ENCODE assay signal across 6 cellular contexts in genomic region chr1:156642265-156643185, GRCh38. TPM values are rescaled to one million over a fixed set of nuclear protein-coding genes. Genes with fewer than 3 reads are reported as not detected.
A peak's percentile ranks its signal among the peaks of the same experiment; 100 is the strongest.
DNase-seq lines count a peak whose midpoint lies in the region; TF ChIP-seq lines count a peak whose summit lies in the region.

No MANE protein-coding gene starts in this region.

- DNase-seq in mesendoderm = peak; percentile 52
- DNase-seq in activated CD4-positive, alpha-beta memory T cell treated with anti-CD3 and anti-CD28 coated beads for 36 hours = no peak
- DNase-seq in NCI-H2107 (lab: John Stamatoyannopoulos, UW) = no peak
- DNase-seq in MM.1S = no peak

- H3K27ac ChIP-seq in 22Rv1 (no peak overlapping the region), mesendoderm (ENCODE audit: low read depth, low read length) (no peak overlapping the region), MM.1S (ENCODE audit: low read length) (no peak overlapping the region)

- H3K4me2 ChIP-seq in mesendoderm (ENCODE audit: low read length) (peak overlapping the region; percentile 42), MM.1S (ENCODE audit: low read depth, low read length) (no peak overlapping the region)

- no peak overlapping the region for H2AK5ac ChIP-seq in mesendoderm (ENCODE audit: low read length)

- POLR2A ChIA-PET in activated CD4-positive, alpha-beta memory T cell treated with anti-CD3 and anti-CD28 coated beads for 36 hours (lab: Charles Lee) = interaction anchor here (1.0 kb wide), 1 partner anchor 42 kb away, joined by 3 read pairs; no protein-coding TSS in a partner anchor

- H2AFZ ChIP-seq in MM.1S (ENCODE audit: low read length) = no peak overlapping the region

- peaks cover 13% of the 10 kb centered on the region for H3F3A ChIP-seq in MM.1S (ENCODE audit: insufficient read depth, low read length)

- H4K20me1 ChIP-seq in MM.1S (ENCODE audit: insufficient read depth, low read length) = 0 out of 2 replicates have a peak, but pooled peaks cover 7% of the 10 kb centered on the region

- WGBS in mesendoderm (ENCODE audit: extremely low coverage, insufficient coverage, low lambda C conversion rate) = no CpG with 5 or more reads among the region's 41 CpGs

- CTCF ChIA-PET in activated CD4-positive, alpha-beta memory T cell treated with anti-CD3 and anti-CD28 coated beads for 36 hours (lab: Charles Lee) = interaction anchor here (1.0 to 5.2 kb wide), 9 partner anchors 15 to 162 kb away, joined by 3 to 34 read pairs (median 4); partner anchors contain the start of gene NES

- no peak overlapping the region for H2BK120ac ChIP-seq in mesendoderm (ENCODE audit: low read depth, low read length)

- peak overlapping the region; percentile 34 for H3K9ac ChIP-seq in mesendoderm (ENCODE audit: low read length)
- no peak overlapping the region for H3K9ac ChIP-seq in MM.1S (ENCODE audit: low read length)

- H3K9me3 Mint-ChIP-seq in activated naive CD8-positive, alpha-beta T cell (ENCODE audit: low read depth) = no peaks in the 10 kb centered on the region
- H3K9me3 Mint-ChIP-seq in activated CD4-positive, alpha-beta memory T cell treated with anti-CD3 and anti-CD28 coated beads for 36 hours = no peaks in the 10 kb centered on the region

- H3K18ac ChIP-seq in mesendoderm (ENCODE audit: low read length) = no peak overlapping the region

- intact Hi-C loops in activated CD4-positive, alpha-beta memory T cell treated with anti-CD3 and anti-CD28 coated beads for 36 hours (cut with micrococcal nuclease) = no loop called here

- peak overlapping the region; percentile 39 for H3K56ac ChIP-seq in mesendoderm (ENCODE audit: low read length)

- H3K4me3 ChIP-seq in mesendoderm (ENCODE audit: low read length) (no peak overlapping the region), MM.1S (ENCODE audit: low read length) (no peak overlapping the region)

- H2BK15ac ChIP-seq in mesendoderm (replicated peaks; ENCODE audit: low read depth) = no peak overlapping the region

- H3K79me1 ChIP-seq in mesendoderm (ENCODE audit: low read length) = no peaks in the 10 kb centered on the region

- peak overlapping the region; percentile 69 for H3K4me3 Mint-ChIP-seq in activated naive CD8-positive, alpha-beta T cell
- no peak overlapping the region for H3K4me3 Mint-ChIP-seq in activated CD4-positive, alpha-beta memory T cell treated with anti-CD3 and anti-CD28 coated beads for 36 hours

- H3K79me2 ChIP-seq in mesendoderm (ENCODE audit: control insufficient read depth, insufficient read depth, low read length) = no peaks in the 10 kb centered on the region
- no peaks in the 10 kb centered on the region for H3K79me2 ChIP-seq in MM.1S (ENCODE audit: low read length)

- H3K36me3 Mint-ChIP-seq in activated naive CD8-positive, alpha-beta T cell = no peaks in the 10 kb centered on the region
- no peaks in the 10 kb centered on the region for H3K36me3 Mint-ChIP-seq in activated CD4-positive, alpha-beta memory T cell treated with anti-CD3 and anti-CD28 coated beads for 36 hours

- H4K5ac ChIP-seq in mesendoderm (ENCODE audit: low read length) = no peak overlapping the region

- no peak overlapping the region for H3K23ac ChIP-seq in mesendoderm (ENCODE audit: low read length)

- H3K9me2 ChIP-seq in MM.1S (replicated peaks; ENCODE audit: insufficient read depth, low read length) = no peaks in the 10 kb centered on the region

- TF ChIP-seq CTCF in 22Rv1 (IDR thresholded peaks at IDR 0.05) (0 out of 2 replicates have a peak, but pooled peaks have one; percentile 1), MM.1S (IDR thresholded peaks at IDR 0.05; ENCODE audit: low read length) (no peak)

- H3K4me1 ChIP-seq in mesendoderm (ENCODE audit: control insufficient read depth, low read depth, low read length) (peaks cover 3% of the 10 kb centered on the region), MM.1S (ENCODE audit: low read length) (no peaks in the 10 kb centered on the region)

- H3K9me3 ChIP-seq in MM.1S (replicated peaks; ENCODE audit: insufficient read depth, low read length) = no peaks in the 10 kb centered on the region

- peaks cover 32% of the 10 kb centered on the region for H3K4me1 Mint-ChIP-seq in activated naive CD8-positive, alpha-beta T cell (ENCODE audit: low read depth)
- H3K4me1 Mint-ChIP-seq in activated CD4-positive, alpha-beta memory T cell treated with anti-CD3 and anti-CD28 coated beads for 36 hours (ENCODE audit: low read depth) = peaks cover 24% of the 10 kb centered on the region

- H3K36me3 ChIP-seq in mesendoderm (ENCODE audit: control insufficient read depth, insufficient read depth, low read length) (no peaks in the 10 kb centered on the region), MM.1S (replicated peaks; ENCODE audit: insufficient read depth, low read length) (0 out of 2 replicates have a peak, but pooled peaks cover 13% of the 10 kb centered on the region)

- H3K4ac ChIP-seq in mesendoderm (ENCODE audit: low read depth, low read length) = no peak overlapping the region

- peaks cover 50% of the 10 kb centered on the region for H3K27me3 Mint-ChIP-seq in activated naive CD8-positive, alpha-beta T cell
- H3K27me3 Mint-ChIP-seq in activated CD4-positive, alpha-beta memory T cell treated with anti-CD3 and anti-CD28 coated beads for 36 hours = peaks cover 77% of the 10 kb centered on the region

- no peak overlapping the region for H4K8ac ChIP-seq in mesendoderm (ENCODE audit: low read depth, low read length)

- H2BK5ac ChIP-seq in mesendoderm (ENCODE audit: low read length) = no peak overlapping the region

- H3K27me3 ChIP-seq in mesendoderm (ENCODE audit: insufficient read depth, low read length, poor library complexity) = peaks cover 42% of the 10 kb centered on the region
- no peaks in the 10 kb centered on the region for H3K27me3 ChIP-seq in MM.1S (replicated peaks; ENCODE audit: insufficient read depth, low read length)

- H3K27ac Mint-ChIP-seq in activated naive CD8-positive, alpha-beta T cell = no peak overlapping the region
- H3K27ac Mint-ChIP-seq in activated CD4-positive, alpha-beta memory T cell treated with anti-CD3 and anti-CD28 coated beads for 36 hours = no peak overlapping the region

RNA-seq across cellular contexts. Expression of gene BCAN, which starts 0.6 kb away (rescaled TPM):
- 0.88 TPM for polyA plus RNA-seq in mesendoderm (2013, experiment 1 of 2)
- polyA plus RNA-seq in mesendoderm (2013, experiment 2 of 2) = 0.91 TPM
- total RNA-seq in activated CD4-positive, alpha-beta memory T cell treated with anti-CD3 and anti-CD28 coated beads for 36 hours = not detected

RNA-seq across cellular contexts. Expression of gene HAPLN2, which starts 23.3 kb away (rescaled TPM):
- polyA plus RNA-seq in mesendoderm (2013, experiment 1 of 2) = not detected
- 0.04 TPM for polyA plus RNA-seq in mesendoderm (2013, experiment 2 of 2)
- total RNA-seq in activated CD4-positive, alpha-beta memory T cell treated with anti-CD3 and anti-CD28 coated beads for 36 hours = under 1 TPM; 0.21 to 0.34 TPM

RNA-seq across cellular contexts. Expression of gene NES, which starts 34.7 kb away (rescaled TPM):
- 77.7 TPM for polyA plus RNA-seq in mesendoderm (2013, experiment 1 of 2)
- polyA plus RNA-seq in mesendoderm (2013, experiment 2 of 2) = 79.9 TPM
- under 1 TPM in 1 of 2 experiments, not detected in 1; 0.07 TPM for total RNA-seq in activated CD4-positive, alpha-beta memory T cell treated with anti-CD3 and anti-CD28 coated beads for 36 hours

RNA-seq across cellular contexts. Expression of gene GPATCH4, which starts 41.2 kb away (rescaled TPM):
- 111 TPM for polyA plus RNA-seq in mesendoderm (2013, experiment 1 of 2)
- polyA plus RNA-seq in mesendoderm (2013, experiment 2 of 2) = 111 TPM
- 10 to 100 TPM; 40.2 to 43.2 TPM for total RNA-seq in activated CD4-positive, alpha-beta memory T cell treated with anti-CD3 and anti-CD28 coated beads for 36 hours

RNA-seq across cellular contexts. Expression of gene NAXE, which starts 50.9 kb away (rescaled TPM):
- 56.5 TPM for polyA plus RNA-seq in mesendoderm (2013, experiment 1 of 2)
- polyA plus RNA-seq in mesendoderm (2013, experiment 2 of 2) = 55.0 TPM
- total RNA-seq in activated CD4-positive, alpha-beta memory T cell treated with anti-CD3 and anti-CD28 coated beads for 36 hours = 10 to 100 TPM; 73.6 to 76.7 TPM
